In the genomic region with DNA sequence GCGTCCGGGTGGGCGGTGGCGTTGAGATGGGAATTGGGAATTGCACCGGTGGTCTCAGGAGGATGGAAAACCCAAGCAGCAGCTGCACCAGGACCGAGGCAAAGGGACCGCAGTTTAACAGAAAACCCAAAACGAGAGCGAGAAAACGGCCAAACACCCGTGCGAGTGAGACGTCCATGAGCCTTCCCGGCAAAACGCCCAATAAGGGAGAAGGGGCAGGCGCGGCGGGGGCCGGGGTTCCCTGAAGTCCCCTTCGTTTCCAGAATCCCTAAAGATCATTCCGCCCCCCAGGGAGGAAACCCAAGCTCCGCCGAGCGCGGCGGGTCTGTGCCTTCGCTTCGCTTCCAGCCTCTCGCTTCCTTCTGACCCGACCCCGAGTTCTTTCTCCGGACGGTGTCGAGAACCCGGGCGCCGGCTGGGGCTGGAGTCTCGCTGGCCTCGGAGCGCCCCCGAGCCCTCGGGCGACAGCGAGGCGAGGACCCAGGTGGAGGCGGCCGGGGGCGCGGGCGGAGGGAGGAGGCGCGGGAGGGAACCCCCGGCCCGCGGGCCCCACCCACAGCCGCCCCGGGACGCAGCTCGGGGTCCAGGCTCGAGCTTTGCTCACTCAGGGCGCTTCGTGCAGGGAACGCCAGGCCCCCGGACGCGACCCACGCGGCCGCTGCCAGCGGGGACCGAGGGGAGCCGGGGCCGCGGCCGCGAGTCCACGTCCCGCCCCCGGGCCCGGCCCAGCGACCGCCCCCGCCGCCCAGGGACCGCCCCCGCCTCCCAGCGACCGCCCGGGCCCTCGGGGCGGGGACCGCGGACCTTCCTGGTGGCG, we compare ENCODE assay signal across 7 cellular contexts. TPM values are rescaled to one million over a fixed set of nuclear protein-coding genes. Genes with fewer than 3 reads are reported as not detected.
DNase-seq lines count a peak whose midpoint lies in the region; ATAC-seq, FAIRE-seq and TF ChIP-seq lines count a peak whose summit lies in the region.

A gene (plus strand): TSS at position 799 of the 817 bp plus-strand sequence. CDS start 691 bp downstream, outside the sequence.

- peaks cover 7 to 24% of the 10 kb centered on the region in 2 donors for H3K36me3 Mint-ChIP-seq in activated naive CD4-positive, alpha-beta T cell treated with anti-CD3 and anti-CD28 coated beads, Interleukin-2, amount 50 U/mL, for 72 hours

- peak; percentile 69 for FAIRE-seq in GM12892 (lab: Jason Lieb, UNC)

- no peak for TF ChIP-seq POLR2A in GM12892 (IDR thresholded peaks at IDR 0.05; ENCODE audit: low read depth, low read length)

- peak within 1 kb of the TSS; percentile 95 to 98 for H3K27ac Mint-ChIP-seq in activated naive CD4-positive, alpha-beta T cell treated with anti-CD3 and anti-CD28 coated beads, Interleukin-2, amount 50 U/mL, for 72 hours

- DNase-seq in GM12892 (ENCODE audit: insufficient read length) (peak; percentile 95), RKO (ENCODE audit: low spot score) (peak; percentile 58), cardiac septum (ENCODE audit: low spot score) (peak; percentile 95), posterior vena cava (ENCODE audit: low spot score) (peak; percentile 95)
- peak; percentile 67 to 74 for DNase-seq in activated naive CD4-positive, alpha-beta T cell treated with anti-CD3 and anti-CD28 coated beads, Interleukin-2, amount 50 U/mL, for 72 hours (ENCODE audit: low spot score in 2 of 2)

- peaks cover 0 to 3% of the 10 kb centered on the region in 2 donors for H3K9me3 Mint-ChIP-seq in activated naive CD4-positive, alpha-beta T cell treated with anti-CD3 and anti-CD28 coated beads, Interleukin-2, amount 50 U/mL, for 72 hours

- ATAC-seq in HG02885 (IDR thresholded peaks at IDR 0.05; ENCODE audit: poor library complexity, unreplicated experiment): peak; percentile 69
- ATAC-seq in activated naive CD4-positive, alpha-beta T cell treated with anti-CD3 and anti-CD28 coated beads, Interleukin-2, amount 50 U/mL, for 72 hours: peak; percentile 43 to 57
- ATAC-seq in GM19455 (IDR thresholded peaks at IDR 0.05; ENCODE audit: unreplicated experiment): no peak

- intact Hi-C loops in cardiac septum (cut with DNase I) (no loop called here), posterior vena cava (cut with DNase I) (loop anchor here in 1 of 2 donors (5.0 kb wide), 1 partner anchor 51 kb away; a partner anchor contains a TSS)

RNA-seq across cellular contexts. Expression of the gene that starts here (rescaled TPM):
- 13.7 TPM for polyA plus RNA-seq in GM12892 (2012; ENCODE audit: missing spikeins)
- 100 to 1,000 TPM in 1 of 2 donors, 10 to 100 TPM in 1; 97.8 to 695 TPM for total RNA-seq in activated naive CD4-positive, alpha-beta T cell treated with anti-CD3 and anti-CD28 coated beads, Interleukin-2, amount 50 U/mL, for 72 hours
- total RNA-seq in cardiac septum: 11.0 TPM
- total RNA-seq in posterior vena cava: 10 to 100 TPM; 18.8 to 20.7 TPM
